Comparison of ENCODE assay signal across 8 cellular contexts in the genomic region with DNA sequence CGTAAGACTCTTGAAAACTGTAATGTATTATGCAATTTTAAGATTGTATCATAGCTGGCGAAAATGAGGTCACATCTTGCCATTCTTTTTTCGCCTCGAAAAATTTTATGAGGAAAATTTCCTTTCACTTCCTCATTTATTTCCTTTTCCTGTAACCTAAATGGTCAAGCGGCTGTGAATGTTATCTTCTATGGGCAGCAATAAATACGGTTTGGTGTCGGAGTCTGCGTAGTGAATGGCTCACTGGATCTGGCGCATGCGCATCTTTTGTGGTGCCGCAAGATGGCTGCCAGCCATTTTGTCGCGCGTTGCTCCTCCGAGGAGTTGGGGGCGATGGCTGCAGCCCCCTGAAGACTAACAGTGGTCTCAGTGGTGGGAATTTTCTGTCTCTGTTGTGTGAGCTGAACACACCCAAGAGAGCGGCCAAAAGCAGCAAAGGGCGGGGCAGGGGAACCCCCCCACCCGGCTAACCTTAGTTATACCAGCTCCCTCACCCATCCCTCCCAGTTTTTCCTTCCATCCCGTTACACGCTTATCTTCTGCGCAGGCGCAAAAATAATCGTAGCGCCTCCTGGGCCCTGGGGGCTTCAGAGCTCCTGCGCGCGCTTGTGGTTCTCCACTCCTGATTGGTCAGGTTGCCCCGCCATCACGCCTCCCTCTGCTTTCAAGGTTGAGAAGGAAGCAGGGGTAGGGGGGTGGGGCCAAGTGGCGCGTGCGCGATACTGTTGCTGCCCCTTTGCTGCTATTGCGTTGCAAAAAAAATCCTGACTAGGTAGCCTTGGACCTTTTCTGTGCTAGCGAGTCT. TPM values are rescaled to one million over a fixed set of nuclear protein-coding genes. Genes with fewer than 3 reads are reported as not detected.
DNase-seq lines count a peak whose midpoint lies in the region; FAIRE-seq and TF ChIP-seq lines count a peak whose summit lies in the region.

A gene (plus strand): TSS at position 722 of the 805 bp plus-strand sequence. CDS start 568 bp downstream, outside the sequence.

- H2BK120ac ChIP-seq in neuronal stem cell (ENCODE audit: low read depth, low read length) = no peak within 1 kb of the TSS

- no peak within 1 kb of the TSS for H3K4ac ChIP-seq in neuronal stem cell (ENCODE audit: low read length)

- H3K27me3 Mint-ChIP-seq in activated naive CD4-positive, alpha-beta T cell treated with anti-CD3 and anti-CD28 coated beads for 36 hours (ENCODE audit: low read depth) = no peaks in the 10 kb centered on the region

- no peak for TF ChIP-seq CTCF in HFF-Myc (IDR thresholded peaks at IDR 0.05; ENCODE audit: low read depth, low read length, missing control alignments)
- no peak for TF ChIP-seq CTCF in subcutaneous adipose tissue (IDR thresholded peaks at IDR 0.05; ENCODE audit: low read depth)

- H3K4me3 ChIP-seq in HFF-Myc (replicated peaks; ENCODE audit: low read depth, low read length) (peak within 1 kb of the TSS; percentile 96), neuronal stem cell (ENCODE audit: low read length in 2 of 2) (peak within 1 kb of the TSS; percentile 83)

- H3K14ac ChIP-seq in neuronal stem cell (ENCODE audit: low read length) = peak within 1 kb of the TSS; percentile 6

- H3K27ac Mint-ChIP-seq in activated naive CD4-positive, alpha-beta T cell treated with anti-CD3 and anti-CD28 coated beads for 36 hours = peak within 1 kb of the TSS; percentile 98

- H3K4me3 Mint-ChIP-seq in activated naive CD4-positive, alpha-beta T cell treated with anti-CD3 and anti-CD28 coated beads for 36 hours = peak within 1 kb of the TSS; percentile 89

- peak within 1 kb of the TSS; percentile 99 for H3K27ac ChIP-seq in neuronal stem cell (replicated peaks; ENCODE audit: low read length)

- no peaks in the 10 kb centered on the region for H3K9me3 ChIP-seq in neuronal stem cell (replicated peaks in 1 of 2; ENCODE audit: control insufficient read depth in 2 of 2, insufficient read depth in 1 of 2, low read depth in 1 of 2, low read length in 2 of 2)

- CTCF ChIA-PET in activated naive CD4-positive, alpha-beta T cell treated with anti-CD3 and anti-CD28 coated beads for 36 hours (lab: Charles Lee) = interaction anchor here (0.8 to 1.1 kb wide), 3 partner anchors 11 to 100 kb away, joined by 3 to 4 read pairs (median 3); no protein-coding TSS in a partner anchor

- peaks cover 0 to 3% of the 10 kb centered on the region in 2 donors for H3K36me3 ChIP-seq in neuronal stem cell (replicated peaks in 1 of 2; ENCODE audit: control insufficient read depth in 2 of 2, insufficient read depth in 2 of 2, low read length in 2 of 2)

- peaks cover 0 to 8% of the 10 kb centered on the region in 2 donors for H3K4me1 ChIP-seq in neuronal stem cell (ENCODE audit: control insufficient read depth in 2 of 2, insufficient read depth in 1 of 2, low read depth in 1 of 2, low read length in 2 of 2)

- no peaks in the 10 kb centered on the region for H3K79me1 ChIP-seq in neuronal stem cell (ENCODE audit: low read depth, low read length)

- no peak within 1 kb of the TSS for H4K91ac ChIP-seq in neuronal stem cell (ENCODE audit: low read depth, low read length, poor library complexity)

- no peak for FAIRE-seq in frontal cortex (lab: Jason Lieb, UNC)

- peaks cover 17% of the 10 kb centered on the region for H3K4me1 Mint-ChIP-seq in activated naive CD4-positive, alpha-beta T cell treated with anti-CD3 and anti-CD28 coated beads for 36 hours (ENCODE audit: low read depth)

- peak; percentile 95 for DNase-seq in GM04503 (ENCODE audit: low read depth)
- peak; percentile 99 for DNase-seq in HFF-Myc (ENCODE audit: extremely low read depth, low read depth)
- peak; percentile 100 for DNase-seq in NAMALWA (ENCODE audit: low spot score)
- peak; percentile 100 for DNase-seq in SK-N-DZ (ENCODE audit: low spot score)
- peak; percentile 100 for DNase-seq in activated naive CD4-positive, alpha-beta T cell treated with anti-CD3 and anti-CD28 coated beads for 36 hours
- peak; percentile 86 to 90 for DNase-seq in frontal cortex (ENCODE audit: low spot score in 2 of 2)
- DNase-seq in neuronal stem cell (ENCODE audit: low spot score) = peak; percentile 100

- H3K4me2 ChIP-seq in neuronal stem cell (ENCODE audit: insufficient read depth, low read length, poor library complexity, severe bottlenecking) = peak within 1 kb of the TSS; percentile 78

- H2AK5ac ChIP-seq in neuronal stem cell (ENCODE audit: low read depth, low read length) = peak within 1 kb of the TSS; percentile 65

- no peaks in the 10 kb centered on the region for H3K27me3 ChIP-seq in neuronal stem cell (ENCODE audit: control insufficient read depth in 3 of 3, insufficient read depth in 3 of 3, low read depth in 1 of 3, low read length in 3 of 3)

- peak within 1 kb of the TSS; percentile 73 for H2BK15ac ChIP-seq in neuronal stem cell (ENCODE audit: low read length)

- peak within 1 kb of the TSS; percentile 75 for H3K23ac ChIP-seq in neuronal stem cell (ENCODE audit: low read depth, low read length, poor library complexity)

- no peak within 1 kb of the TSS for H4K8ac ChIP-seq in neuronal stem cell (ENCODE audit: low read depth, low read length)

- H3K9me3 Mint-ChIP-seq in activated naive CD4-positive, alpha-beta T cell treated with anti-CD3 and anti-CD28 coated beads for 36 hours = no peaks in the 10 kb centered on the region

- H2BK12ac ChIP-seq in neuronal stem cell (ENCODE audit: low read length) = no peak within 1 kb of the TSS

- intact Hi-C loops in activated naive CD4-positive, alpha-beta T cell treated with anti-CD3 and anti-CD28 coated beads for 36 hours (cut with micrococcal nuclease) = loop anchor here (1.0 to 10.0 kb wide), 10 partner anchors 42 to 641 kb away; a partner anchor contains a TSS

- peak within 1 kb of the TSS; percentile 89 for H3K18ac ChIP-seq in neuronal stem cell (ENCODE audit: low read length)

- peak within 1 kb of the TSS; percentile 21 for H2BK5ac ChIP-seq in neuronal stem cell (ENCODE audit: low read length)

- H2AFZ ChIP-seq in neuronal stem cell (ENCODE audit: low read length) = peak within 1 kb of the TSS; percentile 94

- H3K36me3 Mint-ChIP-seq in activated naive CD4-positive, alpha-beta T cell treated with anti-CD3 and anti-CD28 coated beads for 36 hours (ENCODE audit: low read depth) = peaks cover 20% of the 10 kb centered on the region

- WGBS in neuronal stem cell (ENCODE audit: extremely low coverage in 2 of 2, insufficient read length in 2 of 2, insufficient replicate concordance in 1 of 2), 2 donors = no CpG with 5 or more reads among the region's 36 CpGs

- peak within 1 kb of the TSS; percentile 91 for H3K9ac ChIP-seq in neuronal stem cell (ENCODE audit: low read depth, low read length, poor library complexity)

RNA-seq across cellular contexts. Expression of the gene that starts here (rescaled TPM):
- polyA plus RNA-seq in SK-N-DZ (2014; cell fraction: cytosol; rRNA removed) = 10.5 and 10.8 TPM in 2 replicates
- polyA plus RNA-seq in SK-N-DZ (2014; cell fraction: nucleus; rRNA removed) = 3.5 and 7.6 TPM in 2 replicates
- total RNA-seq in activated naive CD4-positive, alpha-beta T cell treated with anti-CD3 and anti-CD28 coated beads for 36 hours = 10 to 100 TPM; 20.9 to 22.9 TPM
- total RNA-seq in frontal cortex (15.5 TPM), subcutaneous adipose tissue (10 to 100 TPM; 17.2 to 24.9 (median 19.5) TPM)
- polyA plus RNA-seq in neuronal stem cell (2013, experiment 1 of 2) = 21.5 TPM
- polyA plus RNA-seq in neuronal stem cell (2013, experiment 2 of 2) = 22.0 TPM

Comparison
In these comparisons a context has a peak if more than half of its experiments do, and no peak if none do; other contexts are left out.
1. Peak in every context shown above with its lines: DNase-seq, H3K4me3 ChIP-seq and H3K27ac ChIP-seq.